Comparison of ENCODE assay signal across 26 cellular contexts in genomic region chr2:9222246-9222898, GRCh38. TPM values are rescaled to one million over a fixed set of nuclear protein-coding genes. Genes with fewer than 3 reads are reported as not detected.
A peak's percentile ranks its signal among the peaks of the same experiment; 100 is the strongest.
DNase-seq lines count a peak whose midpoint lies in the region; ATAC-seq and TF ChIP-seq lines count a peak whose summit lies in the region.
"Had no signal": no experiment of that assay in that cellular context is flagged by ENCODE, and none has a peak within 500 bp of the region (broad histone marks: within the 10 kb centered on the region; RNA-seq: fewer than 3 reads in every experiment).

No MANE protein-coding gene starts in this region.

- H3K4me1 Mint-ChIP-seq in activated naive CD8-positive, alpha-beta T cell treated with anti-CD3 and anti-CD28 coated beads, Interleukin-2, amount 50 U/mL, for 24 hours: no peaks in the 10 kb centered on the region
- H3K4me1 Mint-ChIP-seq: activated B cell treated with CpG ODN at 0.5 μM for 24 hours; activated naive CD8-positive, alpha-beta T cell treated with anti-CD3 and anti-CD28 coated beads for 36 hours; IgD-negative memory B cell had no signal

- H3K27ac Mint-ChIP-seq in activated naive CD8-positive, alpha-beta T cell treated with anti-CD3 and anti-CD28 coated beads, Interleukin-2, amount 50 U/mL, for 24 hours: no peak overlapping the region
- H3K27ac Mint-ChIP-seq: activated B cell treated with CpG ODN at 0.5 μM for 24 hours; activated naive CD8-positive, alpha-beta T cell treated with anti-CD3 and anti-CD28 coated beads for 36 hours; activated T-helper 1 cell treated with anti-CD3 and anti-CD28 coated beads, Interleukin-12 subunit alpha, Interleukin-12 subunit beta, Interleukin-2, Interleukin-4 antibody, amounts not matched to agents 30 ng/mL and 10 ng/mL and 1 ng/mL, durations not matched to agents 14 hours and 24 hours and 36 hours; IgD-negative memory B cell had no signal

- H3K27me3 Mint-ChIP-seq in activated naive CD8-positive, alpha-beta T cell treated with anti-CD3 and anti-CD28 coated beads, Interleukin-2, amount 50 U/mL, for 24 hours: no peaks in the 10 kb centered on the region

- H3K4ac ChIP-seq in trophoblast cell (ENCODE audit: low read depth, low read length): peak overlapping the region; percentile 38

- ATAC-seq in heart left ventricle (peak in 2 of 4 donors; percentile 38 to 54), aorta (ENCODE audit: low FRiP score) (no peak)
- ATAC-seq in activated naive CD8-positive, alpha-beta T cell treated with anti-CD3 and anti-CD28 coated beads, Interleukin-2, amount 50 U/mL, for 24 hours: no peak
- ATAC-seq: HCT116, left colon, mucosa of descending colon had no signal

- no peak overlapping the region for H2AK5ac ChIP-seq in trophoblast cell (ENCODE audit: low read length)

- no peak overlapping the region for H2BK120ac ChIP-seq in trophoblast cell (ENCODE audit: insufficient read depth, low read length, poor library complexity)

- peak overlapping the region in 9 of 12 donors; percentile 5 to 44 (median 16) for H3K27ac ChIP-seq in heart left ventricle
- H3K27ac ChIP-seq in trophoblast cell (ENCODE audit: low read depth, low read length): no peak overlapping the region
- peak overlapping the region; percentile 34 to 45 for H3K27ac ChIP-seq in aorta (ENCODE audit: low read depth in 1 of 2, low read length in 2 of 2)
- H3K27ac ChIP-seq: 22Rv1, cardiac muscle cell, HL-60 had no signal

- TF ChIP-seq POLR2A in heart left ventricle (IDR thresholded peaks at IDR 0.05): no peak

- H3K4me3 Mint-ChIP-seq in activated naive CD8-positive, alpha-beta T cell treated with anti-CD3 and anti-CD28 coated beads, Interleukin-2, amount 50 U/mL, for 24 hours: no peak overlapping the region
- H3K4me3 Mint-ChIP-seq: activated B cell treated with CpG ODN at 0.5 μM for 24 hours; activated naive CD8-positive, alpha-beta T cell treated with anti-CD3 and anti-CD28 coated beads for 36 hours; activated T-helper 1 cell treated with anti-CD3 and anti-CD28 coated beads, Interleukin-12 subunit alpha, Interleukin-12 subunit beta, Interleukin-2, Interleukin-4 antibody, amounts not matched to agents 30 ng/mL and 10 ng/mL and 1 ng/mL, durations not matched to agents 14 hours and 24 hours and 36 hours; IgD-negative memory B cell had no signal

- peak overlapping the region in 1 of 12 donors; percentile 6 for H3K4me3 ChIP-seq in heart left ventricle
- H3K4me3 ChIP-seq in trophoblast cell (ENCODE audit: low read depth, low read length): no peak overlapping the region
- H3K4me3 ChIP-seq in aorta (ENCODE audit: low read length in 2 of 2): no peak overlapping the region
- H3K4me3 ChIP-seq: cardiac muscle cell, mucosa of descending colon, smooth muscle cell had no signal

- no peak overlapping the region for H3K4me2 ChIP-seq in trophoblast cell (ENCODE audit: low read length)
- H3K4me2 ChIP-seq: smooth muscle cell had no signal

- H2BK12ac ChIP-seq in trophoblast cell (ENCODE audit: low read length): no peak overlapping the region

- TF ChIP-seq CTCF in heart left ventricle (IDR thresholded peaks at IDR 0.05): no peak

- no peak overlapping the region for H4K91ac ChIP-seq in trophoblast cell (ENCODE audit: low read depth, low read length)

- no peak overlapping the region for H2AFZ ChIP-seq in trophoblast cell (ENCODE audit: insufficient read depth, low read length, poor library complexity)

- H3K4me1 ChIP-seq in heart left ventricle (peaks cover 0 to 96% (median 47%) of the 10 kb centered on the region in 12 donors), trophoblast cell (ENCODE audit: control insufficient read depth in 1 of 2, insufficient read depth in 2 of 2, low read length in 2 of 2) (peaks cover 15 to 17% of the 10 kb centered on the region in 2 experiments), aorta (ENCODE audit: control insufficient read depth in 1 of 2, insufficient read depth in 2 of 2, low read length in 2 of 2) (peaks cover 0 to 5% of the 10 kb centered on the region in 2 donors)
- H3K4me1 ChIP-seq: BE2C had no signal

- H3K9me3 ChIP-seq in heart left ventricle: peaks cover 0 to 4% (median 0%) of the 10 kb centered on the region in 12 donors
- H3K9me3 ChIP-seq in trophoblast cell (ENCODE audit: insufficient read depth, low read depth, low read length): no peaks in the 10 kb centered on the region
- no peaks in the 10 kb centered on the region for H3K9me3 ChIP-seq in aorta (ENCODE audit: control insufficient read depth, low read length)
- H3K9me3 ChIP-seq: BE2C, mucosa of descending colon had no signal

- H3K9ac ChIP-seq in trophoblast cell (ENCODE audit: low read length): no peak overlapping the region

- no peak overlapping the region for H3K23ac ChIP-seq in trophoblast cell (ENCODE audit: low read length)

- H3K18ac ChIP-seq in trophoblast cell (ENCODE audit: low read length): peak overlapping the region; percentile 33

- no peak overlapping the region for H4K8ac ChIP-seq in trophoblast cell (ENCODE audit: low read depth, low read length)

- no peaks in the 10 kb centered on the region for H3K9me3 Mint-ChIP-seq in activated naive CD8-positive, alpha-beta T cell treated with anti-CD3 and anti-CD28 coated beads, Interleukin-2, amount 50 U/mL, for 24 hours
- H3K9me3 Mint-ChIP-seq: activated B cell treated with CpG ODN at 0.5 μM for 24 hours; activated T-helper 1 cell treated with anti-CD3 and anti-CD28 coated beads, Interleukin-12 subunit alpha, Interleukin-12 subunit beta, Interleukin-2, Interleukin-4 antibody, amounts not matched to agents 30 ng/mL and 10 ng/mL and 1 ng/mL, durations not matched to agents 14 hours and 24 hours and 36 hours; IgD-negative memory B cell had no signal

- H3K36me3 ChIP-seq in heart left ventricle (peaks cover 0 to 5% (median 0%) of the 10 kb centered on the region in 9 donors), trophoblast cell (ENCODE audit: control insufficient read depth in 1 of 2, insufficient read depth in 2 of 2, low read length in 2 of 2) (peaks cover 0 to 7% of the 10 kb centered on the region in 2 experiments), aorta (ENCODE audit: control insufficient read depth in 1 of 2, insufficient read depth in 2 of 2, low read length in 1 of 2) (no peaks in the 10 kb centered on the region)
- H3K36me3 ChIP-seq: BE2C, cardiac muscle cell had no signal

- intact Hi-C loops in heart left ventricle (cut with DNase I): no loop called here
- intact Hi-C loops in aorta (cut with DNase I): no loop called here

- 51 to 69% (median 60%) methylated on average over 9 of the region's 9 CpGs for WGBS in heart left ventricle, 4 donors
- WGBS in trophoblast cell (ENCODE audit: extremely low coverage, insufficient coverage, insufficient read length): no CpG with 5 or more reads among the region's 9 CpGs
- WGBS in aorta, 2 donors: 5 to 19% methylated on average over 9 of the region's 9 CpGs

- H3K79me2 ChIP-seq in trophoblast cell (ENCODE audit: control insufficient read depth, insufficient read depth, low read length, poor library complexity): no peaks in the 10 kb centered on the region

- H4K12ac ChIP-seq in trophoblast cell (ENCODE audit: low read depth, low read length): no peak overlapping the region

- no peak overlapping the region for H3K14ac ChIP-seq in trophoblast cell (ENCODE audit: low read length)

- no peaks in the 10 kb centered on the region for H3K79me1 ChIP-seq in trophoblast cell (ENCODE audit: low read length)

- DNase-seq in activated CD8-positive, alpha-beta memory T cell treated with anti-CD3 and anti-CD28 coated beads for 24 hours: peak; percentile 5
- DNase-seq in activated CD8-positive, alpha-beta memory T cell treated with anti-CD3 and anti-CD28 coated beads, Interleukin-2, amount 50 U/mL, for 48 hours: no peak
- DNase-seq in heart left ventricle (no peak), trophoblast cell (no peak), aorta (no peak), SHP77 (lab: John Stamatoyannopoulos, UW) (no peak), KG1 (lab: John Stamatoyannopoulos, UW) (no peak)
- no peak for DNase-seq in activated naive CD8-positive, alpha-beta T cell treated with anti-CD3 and anti-CD28 coated beads, Interleukin-2, amount 50 U/mL, for 24 hours
- DNase-seq: activated B cell treated with CpG ODN at 0.5 μM for 24 hours; activated naive CD8-positive, alpha-beta T cell treated with anti-CD3 and anti-CD28 coated beads for 36 hours; BE2C; effector CD4-positive, alpha-beta T cell; left colon; mucosa of descending colon; NCI-H1930; NCI-H446; nucleus accumbens; stimulated activated CD4-positive, alpha-beta T cell treated with anti-CD3 and anti-CD28 coated beads, Interleukin-4, amount 100 ng/mL, for 24 hours; T-helper 2 cell had no signal

- H3K36me3 Mint-ChIP-seq in activated naive CD8-positive, alpha-beta T cell treated with anti-CD3 and anti-CD28 coated beads, Interleukin-2, amount 50 U/mL, for 24 hours (ENCODE audit: low read depth): no peaks in the 10 kb centered on the region
- H3K36me3 Mint-ChIP-seq: activated naive CD8-positive, alpha-beta T cell treated with anti-CD3 and anti-CD28 coated beads for 36 hours; IgD-negative memory B cell had no signal

- H3K27me3 ChIP-seq in heart left ventricle (no peaks in the 10 kb centered on the region), trophoblast cell (ENCODE audit: insufficient read depth, low read length) (no peaks in the 10 kb centered on the region), aorta (ENCODE audit: control insufficient read depth in 1 of 2, insufficient read depth in 2 of 2, low read length in 1 of 2) (no peaks in the 10 kb centered on the region)
- H3K27me3 ChIP-seq: BE2C, cardiac muscle cell had no signal

- H2BK5ac ChIP-seq in trophoblast cell (ENCODE audit: low read depth, low read length, poor library complexity): no peak overlapping the region

RNA-seq across cellular contexts. Expression of gene ASAP2, which starts 15.8 kb away (rescaled TPM):
- total RNA-seq in heart left ventricle (10 to 100 TPM in 7 of 9 donors, 1 to 10 TPM in 2; 7.4 to 17.0 (median 12.9) TPM), aorta (10 to 100 TPM; 55.2 to 72.4 TPM)
- polyA plus RNA-seq in heart left ventricle (1 to 10 TPM; 6.7 to 8.0 TPM), aorta (10 to 100 TPM; 16.7 to 42.4 TPM)
- 35.0 and 37.6 TPM in 2 replicates for polyA plus RNA-seq in trophoblast cell (2013)
- total RNA-seq: activated B cell treated with CpG ODN at 0.5 μM for 24 hours had no signal
- polyA plus RNA-seq: IgD-negative memory B cell had no signal
